ENCODE assay signal across 8 cellular contexts in the genomic region with DNA sequence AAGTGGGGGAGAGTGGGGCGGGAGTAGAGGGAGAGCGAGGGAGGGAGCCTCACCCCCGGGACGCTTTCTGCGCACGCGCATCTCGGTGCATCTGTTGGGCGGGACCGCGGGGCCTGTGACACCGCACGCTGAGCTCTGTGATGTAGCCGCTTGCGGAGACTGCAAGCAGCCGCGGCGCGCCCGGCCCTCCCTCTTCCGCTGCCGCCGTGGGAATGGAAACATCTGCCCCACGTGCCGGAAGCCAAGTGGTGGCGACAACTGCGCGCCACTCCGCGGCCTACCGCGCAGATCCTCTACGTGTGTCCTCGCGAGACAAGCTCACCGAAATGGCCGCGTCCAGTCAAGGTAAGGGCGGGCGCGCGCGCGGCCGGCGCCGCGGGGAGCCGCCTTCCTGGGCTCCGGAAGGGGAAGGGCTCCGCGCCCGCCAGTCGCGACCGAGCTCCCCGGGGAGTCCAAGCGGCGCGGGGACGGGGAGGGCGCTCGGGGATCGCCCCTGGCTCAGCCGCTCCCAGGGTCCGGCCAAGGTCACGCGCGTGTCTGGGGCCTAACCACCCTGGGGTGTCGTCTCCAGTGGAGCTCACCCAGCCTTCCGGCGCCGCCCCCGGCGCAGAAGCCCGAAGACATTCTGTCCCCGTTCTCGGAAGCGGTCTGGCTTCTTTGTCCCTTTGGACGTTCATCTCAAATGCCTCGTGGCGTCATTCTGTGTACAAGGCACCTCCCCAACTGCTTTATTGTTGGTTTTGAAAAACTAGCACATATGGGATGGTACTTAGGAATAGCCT. TPM values are rescaled to one million over a fixed set of nuclear protein-coding genes. Genes with fewer than 3 reads are reported as not detected.
DNase-seq lines count a peak whose midpoint lies in the region; ATAC-seq, FAIRE-seq and TF ChIP-seq lines count a peak whose summit lies in the region.

A gene with protein sequence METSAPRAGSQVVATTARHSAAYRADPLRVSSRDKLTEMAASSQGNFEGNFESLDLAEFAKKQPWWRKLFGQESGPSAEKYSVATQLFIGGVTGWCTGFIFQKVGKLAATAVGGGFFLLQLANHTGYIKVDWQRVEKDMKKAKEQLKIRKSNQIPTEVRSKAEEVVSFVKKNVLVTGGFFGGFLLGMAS (plus strand): TSS at position 118 of the 782 bp plus-strand sequence. CDS start 95 bp downstream, at position 213.

- no peaks in the 10 kb centered on the region for H3K9me3 ChIP-seq in right atrium auricular region
- no peaks in the 10 kb centered on the region for H3K9me3 ChIP-seq in uterus

- TF ChIP-seq CTCF in right atrium auricular region (IDR thresholded peaks at IDR 0.05), result no peak
- TF ChIP-seq CTCF in uterus (IDR thresholded peaks at IDR 0.05), result no peak

- peak within 1 kb of the TSS; percentile 50 to 56 for H3K4me3 ChIP-seq in right atrium auricular region
- peak within 1 kb of the TSS; percentile 45 to 61 for H3K4me3 ChIP-seq in uterus

- peak; percentile 49 to 74 for TF ChIP-seq POLR2A in uterus (IDR thresholded peaks at IDR 0.05)

- H3K27ac ChIP-seq in right atrium auricular region, result peak within 1 kb of the TSS; percentile 94 to 96
- peak within 1 kb of the TSS; percentile 93 to 96 for H3K27ac ChIP-seq in uterus

- H3K27me3 ChIP-seq in right atrium auricular region, result no peaks in the 10 kb centered on the region
- H3K27me3 ChIP-seq in uterus, result no peaks in the 10 kb centered on the region

- peak; percentile 71 for DNase-seq in GM18507 (ENCODE audit: extremely low spot score, insufficient read length, low read depth)
- peak; percentile 88 to 93 for DNase-seq in NCI-H1930 (lab: John Stamatoyannopoulos, UW)
- DNase-seq in anterior cingulate cortex (lab: John Stamatoyannopoulos, UW), result peak; percentile 3 to 93 (median 86)
- DNase-seq in right atrium auricular region (ENCODE audit: low spot score), result peak; percentile 95
- DNase-seq in putamen (ENCODE audit: low spot score), result peak; percentile 92
- peak; percentile 91 for DNase-seq in uterus

- H3K36me3 ChIP-seq in right atrium auricular region (no peaks in the 10 kb centered on the region), uterus (no peaks in the 10 kb centered on the region)

- peaks cover 0 to 5% of the 10 kb centered on the region in 2 donors for H3K4me1 ChIP-seq in right atrium auricular region
- no peaks in the 10 kb centered on the region for H3K4me1 ChIP-seq in uterus

- FAIRE-seq in GM18507 (lab: Jason Lieb, UNC), result peak; percentile 99

- intact Hi-C loops in T-helper 2 cell treated with Interferon-gamma antibody and Interleukin-4, amounts not matched to agents 100 ng/mL and 5 ng/mL, for 36 hours (cut with micrococcal nuclease), result loop anchor here (1.0 to 2.0 kb wide), 3 partner anchors 30 to 46 kb away; partner anchors contain the start of genes BRCC3, CMC4 and MTCP1
- intact Hi-C loops in uterus (cut with DNase I; ENCODE audit: low total_unique reads), result no loop called here

- peak; percentile 79 for ATAC-seq in HG02973 (IDR thresholded peaks at IDR 0.05; ENCODE audit: unreplicated experiment)

RNA-seq across cellular contexts. Expression of the gene that starts here (rescaled TPM):
- total RNA-seq in T-helper 2 cell treated with Interferon-gamma antibody and Interleukin-4, amounts not matched to agents 100 ng/mL and 5 ng/mL, for 36 hours, result 51.2 and 54.4 TPM in 2 replicates
- total RNA-seq in right atrium auricular region, result 100 to 1,000 TPM; 146 to 178 TPM
- total RNA-seq in uterus, result 100 to 1,000 TPM in 1 of 4 donors, 10 to 100 TPM in 3; 47.8 to 102 (median 70.7) TPM

Comparison
In these comparisons a context has a peak if more than half of its experiments do, and no peak if none do; other contexts are left out.
1. Peak in every context shown above with its lines: DNase-seq, ATAC-seq, H3K4me3 ChIP-seq and H3K27ac ChIP-seq.